Comparison of ENCODE assay signal across 1 cellular context in genomic region chr22:23222875-23223565, GRCh38.
TF ChIP-seq lines count a peak whose summit lies in the region.

No MANE protein-coding gene starts in this region.

TF ChIP-seq in HepG2, 621 proteins besides CTCF, POLR2A, EP300 and RAD21:
- TF ChIP-seq KIAA2018 (CRISPR knock-in tag; IDR thresholded peaks at IDR 0.05; ENCODE audit: borderline replicate concordance) (no peak), PCBP1 (IDR thresholded peaks at IDR 0.05; ENCODE audit: borderline replicate concordance, low read depth, low read length) (no peak), ZNF12 (CRISPR knock-in tag; IDR thresholded peaks at IDR 0.05) (peak; percentile 24; the same call in 1 of the 2 replicates), MXD3 (CRISPR knock-in tag; IDR thresholded peaks at IDR 0.05) (no peak), ZBTB7B (CRISPR knock-in tag; IDR thresholded peaks at IDR 0.05) (0 out of 2 replicates have a peak, but pooled peaks have one; percentile 1), CEBPG (CRISPR knock-in tag; IDR thresholded peaks at IDR 0.05) (no peak), TSC22D2 (CRISPR knock-in tag; IDR thresholded peaks at IDR 0.05; ENCODE audit: borderline replicate concordance) (no peak), HINFP (CRISPR knock-in tag; IDR thresholded peaks at IDR 0.05; ENCODE audit: low read depth) (no peak), ZNF282 (IDR thresholded peaks at IDR 0.05; ENCODE audit: partially characterized antibody) (no peak), JARID2 (CRISPR knock-in tag; IDR thresholded peaks at IDR 0.05; ENCODE audit: insufficient replicate concordance) (no peak), EEA1 (CRISPR knock-in tag; IDR thresholded peaks at IDR 0.05; ENCODE audit: borderline replicate concordance) (no peak), ZNF44 (CRISPR knock-in tag; IDR thresholded peaks at IDR 0.05) (no peak), FOXO4 (CRISPR knock-in tag; conservative IDR thresholded peaks at IDR 0.05) (0 out of 2 replicates have a peak, but pooled peaks have one; percentile 53), ZNF142 (CRISPR knock-in tag; IDR thresholded peaks at IDR 0.05) (no peak)
